38 cellular contexts compared by ENCODE assay signal in the genomic region with DNA sequence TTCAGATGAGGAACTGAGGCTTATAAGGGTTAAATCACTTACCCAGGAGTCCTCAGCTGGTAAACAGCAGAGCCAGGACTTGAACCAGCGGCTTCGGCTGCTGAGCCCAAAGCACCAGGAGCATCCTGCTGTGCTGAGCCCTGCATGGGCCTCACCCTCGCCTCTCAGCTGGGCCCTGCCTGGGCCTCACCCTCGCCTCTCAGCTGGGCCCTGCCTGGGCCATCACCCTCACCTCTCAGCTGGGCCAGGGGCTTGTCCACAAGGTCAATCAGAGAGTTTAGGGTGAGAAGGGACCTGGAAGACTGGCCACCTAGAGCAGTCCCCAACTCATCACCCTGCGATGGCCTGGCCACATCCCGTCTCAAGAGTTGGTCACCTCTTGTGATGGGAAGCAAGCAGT. TPM values are rescaled to one million over a fixed set of nuclear protein-coding genes. Genes with fewer than 3 reads are reported as not detected.
"Had no signal": no experiment of that assay in that cellular context is flagged by ENCODE, and none has a peak within 500 bp of the region (broad histone marks: within the 10 kb centered on the region; RNA-seq: fewer than 3 reads in every experiment).

No MANE protein-coding gene starts in this region.

- H3K9me3 Mint-ChIP-seq: activated B cell treated with CpG ODN at 0.5 μM for 24 hours; activated CD8-positive, alpha-beta T cell treated with anti-CD3 and anti-CD28 coated beads for 36 hours; activated naive CD4-positive, alpha-beta T cell treated with anti-CD3 and anti-CD28 coated beads, Interleukin-2, amount 50 U/mL, for 24 hours; activated naive CD8-positive, alpha-beta T cell treated with anti-CD3 and anti-CD28 coated beads for 36 hours; activated naive CD8-positive, alpha-beta T cell treated with anti-CD3 and anti-CD28 coated beads, Interleukin-2, amount 50 U/mL, for 24 hours; activated T-cell treated with anti-CD3 and anti-CD28 coated beads, Interleukin-2, amount 50 U/mL, for 4 hours; activated T-helper 17 cell treated with anti-CD3 and anti-CD28 coated beads, Interleukin-2, amount 50 U/mL, for 72 hours; central memory CD8-positive, alpha-beta T cell; dendritic cell treated with granulocyte-macrophage colony-stimulating factor and Interleukin-4, amounts not matched to agents 40 ng/mL and 50 ng/mL, for 4 days; T-helper 2 cell treated with Interferon-gamma antibody and Interleukin-4, amounts not matched to agents 5 μg/mL and 100 μg/mL, for 36 hours had no signal

- H3K4me1 ChIP-seq: foreskin keratinocyte had no signal

- H3K36me3 Mint-ChIP-seq: activated naive CD4-positive, alpha-beta T cell treated with anti-CD3 and anti-CD28 coated beads, Interleukin-2, amount 50 U/mL, for 24 hours; activated naive CD8-positive, alpha-beta T cell treated with anti-CD3 and anti-CD28 coated beads for 36 hours; brain had no signal

- DNase-seq: activated B cell treated with CpG ODN at 0.5 μM for 24 hours; activated CD4-positive, alpha-beta T cell treated with anti-CD3 and anti-CD28 coated beads for 48 hours; activated CD4-positive, alpha-beta T cell treated with anti-CD3 and anti-CD28 coated beads, Interleukin-2, amount 50 U/mL, for 1 hour; activated CD4-positive, alpha-beta T cell treated with anti-CD3 and anti-CD28 coated beads, Interleukin-2, amount 50 U/mL, for 48 hours; activated CD8-positive, alpha-beta memory T cell treated with anti-CD3 and anti-CD28 coated beads for 24 hours; activated CD8-positive, alpha-beta T cell treated with anti-CD3 and anti-CD28 coated beads for 36 hours; activated effector memory CD4-positive, alpha-beta T cell treated with Interleukin-2 at 50 U/mL for 16 hours; activated gamma-delta T cell treated with Interleukin-2 at 50 U/mL for 16 hours; activated naive CD4-positive, alpha-beta T cell treated with Interleukin-2 at 50 U/mL for 16 hours; activated naive CD8-positive, alpha-beta T cell treated with anti-CD3 and anti-CD28 coated beads for 36 hours; activated naive CD8-positive, alpha-beta T cell treated with anti-CD3 and anti-CD28 coated beads, Interleukin-2, amount 50 U/mL, for 24 hours; activated T-cell treated with anti-CD3 and anti-CD28 coated beads, Interleukin-2, amount 50 U/mL, for 4 hours; adrenal gland; amygdala; aorta; dorsolateral prefrontal cortex; effector memory CD4-positive, alpha-beta T cell; erythroblast; foreskin keratinocyte; gastrocnemius medialis; glutamatergic neuron; heart right ventricle; T-helper 1 cell; T-helper 17 cell; T1000; WERI-Rb-1 had no signal

- H3K4me3 Mint-ChIP-seq: activated B cell treated with CpG ODN at 0.5 μM for 24 hours; activated CD8-positive, alpha-beta T cell treated with anti-CD3 and anti-CD28 coated beads for 36 hours; activated naive CD4-positive, alpha-beta T cell treated with anti-CD3 and anti-CD28 coated beads, Interleukin-2, amount 50 U/mL, for 24 hours; activated naive CD8-positive, alpha-beta T cell treated with anti-CD3 and anti-CD28 coated beads for 36 hours; activated naive CD8-positive, alpha-beta T cell treated with anti-CD3 and anti-CD28 coated beads, Interleukin-2, amount 50 U/mL, for 24 hours; activated T-cell treated with anti-CD3 and anti-CD28 coated beads, Interleukin-2, amount 50 U/mL, for 4 hours; activated T-helper 17 cell treated with anti-CD3 and anti-CD28 coated beads, Interleukin-2, amount 50 U/mL, for 72 hours; brain; central memory CD8-positive, alpha-beta T cell; dendritic cell treated with granulocyte-macrophage colony-stimulating factor and Interleukin-4, amounts not matched to agents 40 ng/mL and 50 ng/mL, for 4 days; T-helper 17 cell; T-helper 2 cell treated with Interferon-gamma antibody and Interleukin-4, amounts not matched to agents 5 μg/mL and 100 μg/mL, for 36 hours had no signal

- H3K36me3 ChIP-seq: adrenal gland, esophagus muscularis mucosa, gastrocnemius medialis, heart right ventricle, WERI-Rb-1 had no signal

- H3K27ac Mint-ChIP-seq: activated B cell treated with CpG ODN at 0.5 μM for 24 hours; activated CD8-positive, alpha-beta T cell treated with anti-CD3 and anti-CD28 coated beads for 36 hours; activated naive CD4-positive, alpha-beta T cell treated with anti-CD3 and anti-CD28 coated beads, Interleukin-2, amount 50 U/mL, for 24 hours; activated naive CD8-positive, alpha-beta T cell treated with anti-CD3 and anti-CD28 coated beads for 36 hours; activated naive CD8-positive, alpha-beta T cell treated with anti-CD3 and anti-CD28 coated beads, Interleukin-2, amount 50 U/mL, for 24 hours; activated T-helper 17 cell treated with anti-CD3 and anti-CD28 coated beads, Interleukin-2, amount 50 U/mL, for 72 hours; brain; dendritic cell treated with granulocyte-macrophage colony-stimulating factor and Interleukin-4, amounts not matched to agents 40 ng/mL and 50 ng/mL, for 4 days; T-helper 17 cell; T-helper 2 cell treated with Interferon-gamma antibody and Interleukin-4, amounts not matched to agents 5 μg/mL and 100 μg/mL, for 36 hours had no signal

- H3K9me3 ChIP-seq: adrenal gland, esophagus muscularis mucosa, gastrocnemius medialis, heart right ventricle had no signal

- H3K27ac ChIP-seq: adrenal gland, esophagus muscularis mucosa, foreskin keratinocyte, gastrocnemius medialis, heart right ventricle, WERI-Rb-1 had no signal

- H3K4me3 ChIP-seq: adrenal gland, coronary artery, dorsolateral prefrontal cortex, esophagus muscularis mucosa, gastrocnemius medialis, heart right ventricle had no signal

- ATAC-seq: activated CD4-positive, CD25-positive, alpha-beta regulatory T cell treated with anti-CD3 and anti-CD28 coated beads, Interleukin-2, amount 50 U/mL, for 24 hours; activated CD8-positive, alpha-beta T cell treated with anti-CD3 and anti-CD28 coated beads for 36 hours; activated naive CD8-positive, alpha-beta T cell treated with anti-CD3 and anti-CD28 coated beads, Interleukin-2, amount 50 U/mL, for 24 hours; activated T-cell treated with anti-CD3 and anti-CD28 coated beads, Interleukin-2, amount 50 U/mL, for 4 hours; activated T-helper 17 cell treated with anti-CD3 and anti-CD28 coated beads, Interleukin-2, amount 50 U/mL, for 72 hours; foreskin keratinocyte; gastrocnemius medialis; heart right ventricle; T-helper 17 cell had no signal

RNA-seq across cellular contexts. Expression of a gene that starts 4.2 kb away (rescaled TPM):
- total RNA-seq: activated B cell treated with CpG ODN at 0.5 μM for 24 hours; activated T-cell treated with anti-CD3 and anti-CD28 coated beads, Interleukin-2, amount 50 U/mL, for 4 hours; activated T-helper 17 cell treated with anti-CD3 and anti-CD28 coated beads, Interleukin-2, amount 50 U/mL, for 72 hours; bronchial epithelial cell; foreskin keratinocyte; gastrocnemius medialis; T-helper 17 cell had no signal
- polyA plus RNA-seq: foreskin keratinocyte had no signal

RNA-seq across cellular contexts. Expression of a gene that starts 55.6 kb away (rescaled TPM):
- total RNA-seq: activated B cell treated with CpG ODN at 0.5 μM for 24 hours; activated CD8-positive, alpha-beta T cell treated with anti-CD3 and anti-CD28 coated beads for 36 hours; activated naive CD8-positive, alpha-beta T cell treated with anti-CD3 and anti-CD28 coated beads for 36 hours; activated T-cell treated with anti-CD3 and anti-CD28 coated beads, Interleukin-2, amount 50 U/mL, for 4 hours; activated T-helper 17 cell treated with anti-CD3 and anti-CD28 coated beads, Interleukin-2, amount 50 U/mL, for 72 hours; adrenal gland; bronchial epithelial cell; cardiac septum; cerebellum; foreskin keratinocyte; heart right ventricle; T-helper 17 cell had no signal
- polyA plus RNA-seq: adrenal gland, aorta, foreskin keratinocyte, heart right ventricle had no signal
